ENCODE assay signal across 2 cellular contexts in the genomic region with DNA sequence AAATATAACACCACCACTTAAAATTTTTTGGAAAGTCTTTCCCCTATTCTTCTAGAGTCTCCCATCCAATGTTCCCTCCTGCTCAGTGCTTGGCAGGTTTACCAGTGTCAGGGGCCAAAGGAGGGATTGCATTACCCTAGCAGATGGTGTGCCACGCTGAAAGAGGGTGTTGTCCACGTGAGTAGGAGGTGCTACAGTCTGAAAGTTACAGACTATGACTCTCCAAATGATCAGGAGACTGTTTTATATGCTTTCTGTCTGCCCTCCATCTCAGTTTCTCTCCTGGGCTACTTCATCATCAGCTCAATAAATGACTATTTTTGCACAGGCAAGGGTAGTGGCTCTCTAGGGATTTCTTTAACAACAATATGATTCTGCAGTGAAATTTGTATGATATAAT.
TF ChIP-seq lines count a peak whose summit lies in the region.

No MANE protein-coding gene starts in this region.

TF ChIP-seq in liver, 16 proteins besides CTCF, POLR2A, EP300 and RAD21:
- peak; percentile 31 for TF ChIP-seq YY1 (IDR thresholded peaks at IDR 0.05)
- TF ChIP-seq, protein P1, sequence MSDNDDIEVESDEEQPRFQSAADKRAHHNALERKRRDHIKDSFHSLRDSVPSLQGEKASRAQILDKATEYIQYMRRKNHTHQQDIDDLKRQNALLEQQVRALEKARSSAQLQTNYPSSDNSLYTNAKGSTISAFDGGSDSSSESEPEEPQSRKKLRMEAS (IDR thresholded peaks at IDR 0.05), result peak; percentile 28
- TF ChIP-seq RXRA (IDR thresholded peaks at IDR 0.05), result peak in 1 of 2 donors; percentile 77
- TF ChIP-seq, protein P2, sequence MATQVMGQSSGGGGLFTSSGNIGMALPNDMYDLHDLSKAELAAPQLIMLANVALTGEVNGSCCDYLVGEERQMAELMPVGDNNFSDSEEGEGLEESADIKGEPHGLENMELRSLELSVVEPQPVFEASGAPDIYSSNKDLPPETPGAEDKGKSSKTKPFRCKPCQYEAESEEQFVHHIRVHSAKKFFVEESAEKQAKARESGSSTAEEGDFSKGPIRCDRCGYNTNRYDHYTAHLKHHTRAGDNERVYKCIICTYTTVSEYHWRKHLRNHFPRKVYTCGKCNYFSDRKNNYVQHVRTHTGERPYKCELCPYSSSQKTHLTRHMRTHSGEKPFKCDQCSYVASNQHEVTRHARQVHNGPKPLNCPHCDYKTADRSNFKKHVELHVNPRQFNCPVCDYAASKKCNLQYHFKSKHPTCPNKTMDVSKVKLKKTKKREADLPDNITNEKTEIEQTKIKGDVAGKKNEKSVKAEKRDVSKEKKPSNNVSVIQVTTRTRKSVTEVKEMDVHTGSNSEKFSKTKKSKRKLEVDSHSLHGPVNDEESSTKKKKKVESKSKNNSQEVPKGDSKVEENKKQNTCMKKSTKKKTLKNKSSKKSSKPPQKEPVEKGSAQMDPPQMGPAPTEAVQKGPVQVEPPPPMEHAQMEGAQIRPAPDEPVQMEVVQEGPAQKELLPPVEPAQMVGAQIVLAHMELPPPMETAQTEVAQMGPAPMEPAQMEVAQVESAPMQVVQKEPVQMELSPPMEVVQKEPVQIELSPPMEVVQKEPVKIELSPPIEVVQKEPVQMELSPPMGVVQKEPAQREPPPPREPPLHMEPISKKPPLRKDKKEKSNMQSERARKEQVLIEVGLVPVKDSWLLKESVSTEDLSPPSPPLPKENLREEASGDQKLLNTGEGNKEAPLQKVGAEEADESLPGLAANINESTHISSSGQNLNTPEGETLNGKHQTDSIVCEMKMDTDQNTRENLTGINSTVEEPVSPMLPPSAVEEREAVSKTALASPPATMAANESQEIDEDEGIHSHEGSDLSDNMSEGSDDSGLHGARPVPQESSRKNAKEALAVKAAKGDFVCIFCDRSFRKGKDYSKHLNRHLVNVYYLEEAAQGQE (IDR thresholded peaks at IDR 0.05), result no peak
- TF ChIP-seq HNF4A (conservative IDR thresholded peaks at IDR 0.05), result peak; percentile 39 to 78

TF ChIP-seq in HepG2, 621 proteins besides CTCF, POLR2A, EP300 and RAD21:
- TF ChIP-seq SRSF4 (IDR thresholded peaks at IDR 0.05; ENCODE audit: low read depth, low read length, poor library complexity, severe bottlenecking) (no peak), TP53 (CRISPR knock-in tag; conservative IDR thresholded peaks at IDR 0.05) (no peak), MAFK (conservative IDR thresholded peaks at IDR 0.05 in 1 of 2, IDR thresholded peaks at IDR 0.05 in 1 of 2; ENCODE audit: low read length in 2 of 2) (no peak), NR2F6 (IDR thresholded peaks at IDR 0.05) (no peak), NR2F6 (CRISPR knock-in tag; IDR thresholded peaks at IDR 0.05) (no peak), ZBTB34 (CRISPR knock-in tag; IDR thresholded peaks at IDR 0.05) (no peak), LRRFIP1 (CRISPR knock-in tag; conservative IDR thresholded peaks at IDR 0.05) (no peak), ZNF331 (CRISPR knock-in tag; IDR thresholded peaks at IDR 0.05) (no peak), ZNF24 (IDR thresholded peaks at IDR 0.05) (no peak), NCOA5 (CRISPR knock-in tag; IDR thresholded peaks at IDR 0.05) (no peak), NFAT5 (CRISPR knock-in tag; IDR thresholded peaks at IDR 0.05) (no peak), ZBTB3 (CRISPR knock-in tag; IDR thresholded peaks at IDR 0.05; ENCODE audit: borderline replicate concordance, low read depth) (no peak), AHR (CRISPR knock-in tag; IDR thresholded peaks at IDR 0.05) (no peak), KDM2A (CRISPR knock-in tag; IDR thresholded peaks at IDR 0.05; ENCODE audit: borderline replicate concordance, low read depth) (no peak), ZNF350 (CRISPR knock-in tag; IDR thresholded peaks at IDR 0.05; ENCODE audit: borderline replicate concordance, low read depth) (no peak), ZNF501 (CRISPR knock-in tag; IDR thresholded peaks at IDR 0.05) (no peak)
- TF ChIP-seq, protein P3, sequence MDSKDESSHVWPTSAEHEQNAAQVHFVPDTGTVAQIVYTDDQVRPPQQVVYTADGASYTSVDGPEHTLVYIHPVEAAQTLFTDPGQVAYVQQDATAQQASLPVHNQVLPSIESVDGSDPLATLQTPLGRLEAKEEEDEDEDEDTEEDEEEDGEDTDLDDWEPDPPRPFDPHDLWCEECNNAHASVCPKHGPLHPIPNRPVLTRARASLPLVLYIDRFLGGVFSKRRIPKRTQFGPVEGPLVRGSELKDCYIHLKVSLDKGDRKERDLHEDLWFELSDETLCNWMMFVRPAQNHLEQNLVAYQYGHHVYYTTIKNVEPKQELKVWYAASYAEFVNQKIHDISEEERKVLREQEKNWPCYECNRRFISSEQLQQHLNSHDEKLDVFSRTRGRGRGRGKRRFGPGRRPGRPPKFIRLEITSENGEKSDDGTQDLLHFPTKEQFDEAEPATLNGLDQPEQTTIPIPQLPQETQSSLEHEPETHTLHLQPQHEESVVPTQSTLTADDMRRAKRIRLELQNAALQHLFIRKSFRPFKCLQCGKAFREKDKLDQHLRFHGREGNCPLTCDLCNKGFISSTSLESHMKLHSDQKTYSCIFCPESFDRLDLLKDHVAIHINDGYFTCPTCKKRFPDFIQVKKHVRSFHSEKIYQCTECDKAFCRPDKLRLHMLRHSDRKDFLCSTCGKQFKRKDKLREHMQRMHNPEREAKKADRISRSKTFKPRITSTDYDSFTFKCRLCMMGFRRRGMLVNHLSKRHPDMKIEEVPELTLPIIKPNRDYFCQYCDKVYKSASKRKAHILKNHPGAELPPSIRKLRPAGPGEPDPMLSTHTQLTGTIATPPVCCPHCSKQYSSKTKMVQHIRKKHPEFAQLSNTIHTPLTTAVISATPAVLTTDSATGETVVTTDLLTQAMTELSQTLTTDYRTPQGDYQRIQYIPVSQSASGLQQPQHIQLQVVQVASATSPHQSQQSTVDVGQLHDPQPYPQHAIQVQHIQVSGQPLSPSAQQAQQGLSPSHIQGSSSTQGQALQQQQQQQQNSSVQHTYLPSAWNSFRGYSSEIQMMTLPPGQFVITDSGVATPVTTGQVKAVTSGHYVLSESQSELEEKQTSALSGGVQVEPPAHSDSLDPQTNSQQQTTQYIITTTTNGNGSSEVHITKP (CRISPR knock-in tag; IDR thresholded peaks at IDR 0.05; ENCODE audit: low read depth), result no peak
- TF ChIP-seq, protein P4, sequence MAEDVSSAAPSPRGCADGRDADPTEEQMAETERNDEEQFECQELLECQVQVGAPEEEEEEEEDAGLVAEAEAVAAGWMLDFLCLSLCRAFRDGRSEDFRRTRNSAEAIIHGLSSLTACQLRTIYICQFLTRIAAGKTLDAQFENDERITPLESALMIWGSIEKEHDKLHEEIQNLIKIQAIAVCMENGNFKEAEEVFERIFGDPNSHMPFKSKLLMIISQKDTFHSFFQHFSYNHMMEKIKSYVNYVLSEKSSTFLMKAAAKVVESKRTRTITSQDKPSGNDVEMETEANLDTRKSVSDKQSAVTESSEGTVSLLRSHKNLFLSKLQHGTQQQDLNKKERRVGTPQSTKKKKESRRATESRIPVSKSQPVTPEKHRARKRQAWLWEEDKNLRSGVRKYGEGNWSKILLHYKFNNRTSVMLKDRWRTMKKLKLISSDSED (CRISPR knock-in tag; IDR thresholded peaks at IDR 0.05), result no peak
